ENCODE assay signal across 27 cellular contexts in the genomic region with DNA sequence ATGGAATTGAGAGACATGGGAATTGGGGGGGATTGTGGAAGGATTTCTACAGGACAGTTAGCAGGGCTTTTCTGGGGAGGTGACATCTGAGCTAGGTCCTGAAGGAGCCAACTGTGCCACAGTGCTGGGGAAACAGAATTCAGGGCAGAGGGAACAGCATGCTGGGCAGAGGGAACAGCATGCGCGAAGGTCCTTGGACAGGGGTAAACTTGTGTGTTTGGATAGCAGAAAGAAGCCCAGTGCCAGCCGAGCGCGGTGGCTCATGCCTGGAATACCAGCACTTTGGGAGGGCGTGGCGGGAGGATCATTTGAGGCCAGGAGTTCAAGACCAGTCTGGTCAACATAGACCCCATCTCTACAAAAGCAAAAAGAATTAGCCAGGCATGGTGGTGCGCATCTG.
"Had no signal": no experiment of that assay in that cellular context is flagged by ENCODE, and none has a peak within 500 bp of the region (broad histone marks: within the 10 kb centered on the region; RNA-seq: fewer than 3 reads in every experiment).

No MANE protein-coding gene starts in this region.

- H3K9me3 ChIP-seq: ascending aorta, gastroesophageal sphincter, stomach, thyroid gland, upper lobe of left lung had no signal

- H3K36me3 Mint-ChIP-seq: activated naive CD8-positive, alpha-beta T cell treated with anti-CD3 and anti-CD28 coated beads, Interleukin-2, amount 10 ng/mL, durations not matched to agents 7 days and 5 days; mesothelial cell of epicardium; stimulated activated naive B cell treated with anti-CD40 and anti-IgM and Interleukin-4, amounts not matched to agents 10 μg/mL and 1 μg/mL and 100 μg/mL, for 72 hours; WTC11 had no signal

- ATAC-seq: effector memory CD8-positive, alpha-beta T cell; gastroesophageal sphincter; left colon; stimulated activated naive B cell treated with anti-CD40 and anti-IgM and Interleukin-4, amounts not matched to agents 10 μg/mL and 1 μg/mL and 100 μg/mL, for 72 hours; WTC11 had no signal

- H3K27me3 ChIP-seq: brain microvascular endothelial cell had no signal

- DNase-seq: activated CD4-positive, alpha-beta T cell treated with anti-CD3 and anti-CD28 coated beads, Interleukin-2, amount 50 U/mL, for 1 hour; activated effector memory CD4-positive, alpha-beta T cell treated with Interleukin-2 at 50 U/mL for 16 hours; activated naive CD4-positive, alpha-beta T cell treated with anti-CD3 and anti-CD28 coated beads for 36 hours; activated naive CD8-positive, alpha-beta T cell treated with anti-CD3 and anti-CD28 coated beads, Interleukin-2, amount 10 ng/mL, durations not matched to agents 7 days and 5 days; activated T-cell treated with anti-CD3 and anti-CD28 coated beads for 4 hours; brain microvascular endothelial cell; effector memory CD8-positive, alpha-beta T cell; erythroblast; head of caudate nucleus; hippocampal formation; left colon; mammary epithelial cell; naive B cell; stimulated activated CD4-positive, alpha-beta T cell treated with anti-CD3 and anti-CD28 coated beads, Interleukin-15, amount 100 ng/mL, for 24 hours; stimulated activated CD4-positive, alpha-beta T cell treated with anti-CD3 and anti-CD28 coated beads, Interleukin-2, amount 100 ng/mL, for 24 hours; stimulated activated naive B cell treated with anti-CD40 and anti-IgM and Interleukin-4, amounts not matched to agents 10 μg/mL and 1 μg/mL and 100 μg/mL, for 72 hours; stomach; SW 1271; thyroid gland; upper lobe of left lung had no signal

- H3K36me3 ChIP-seq: ascending aorta, brain microvascular endothelial cell, gastroesophageal sphincter, stomach, thyroid gland, upper lobe of left lung had no signal

- H3K27ac Mint-ChIP-seq: activated naive CD4-positive, alpha-beta T cell treated with anti-CD3 and anti-CD28 coated beads for 36 hours; activated naive CD8-positive, alpha-beta T cell treated with anti-CD3 and anti-CD28 coated beads, Interleukin-2, amount 10 ng/mL, durations not matched to agents 7 days and 5 days; mesothelial cell of epicardium; stimulated activated naive B cell treated with anti-CD40 and anti-IgM and Interleukin-4, amounts not matched to agents 10 μg/mL and 1 μg/mL and 100 μg/mL, for 72 hours; T-helper 1 cell treated with Interleukin-12 subunit alpha and Interleukin-12 subunit beta and Interleukin-4 antibody, amounts not matched to agents 30 μg/mL and 1 μg/mL, for 36 hours; WTC11 had no signal

- H3K4me3 Mint-ChIP-seq: activated naive CD4-positive, alpha-beta T cell treated with anti-CD3 and anti-CD28 coated beads for 36 hours; activated naive CD8-positive, alpha-beta T cell treated with anti-CD3 and anti-CD28 coated beads, Interleukin-2, amount 10 ng/mL, durations not matched to agents 7 days and 5 days; effector memory CD8-positive, alpha-beta T cell; mesothelial cell of epicardium; naive B cell; stimulated activated naive B cell treated with anti-CD40 and anti-IgM and Interleukin-4, amounts not matched to agents 10 μg/mL and 1 μg/mL and 100 μg/mL, for 72 hours; T-helper 1 cell treated with Interleukin-12 subunit alpha and Interleukin-12 subunit beta and Interleukin-4 antibody, amounts not matched to agents 30 μg/mL and 1 μg/mL, for 36 hours; WTC11 had no signal

- H3K9me3 Mint-ChIP-seq: activated naive CD4-positive, alpha-beta T cell treated with anti-CD3 and anti-CD28 coated beads for 36 hours; activated naive CD8-positive, alpha-beta T cell treated with anti-CD3 and anti-CD28 coated beads, Interleukin-2, amount 10 ng/mL, durations not matched to agents 7 days and 5 days; effector memory CD8-positive, alpha-beta T cell; mesothelial cell of epicardium; naive B cell; stimulated activated naive B cell treated with anti-CD40 and anti-IgM and Interleukin-4, amounts not matched to agents 10 μg/mL and 1 μg/mL and 100 μg/mL, for 72 hours; T-helper 1 cell treated with Interleukin-12 subunit alpha and Interleukin-12 subunit beta and Interleukin-4 antibody, amounts not matched to agents 30 μg/mL and 1 μg/mL, for 36 hours; WTC11 had no signal

- FAIRE-seq: keratinocyte had no signal

- H3K27ac ChIP-seq: ascending aorta, brain microvascular endothelial cell, coronary artery, gastroesophageal sphincter, stomach, thyroid gland, upper lobe of left lung had no signal

- H3K4me3 ChIP-seq: ascending aorta, coronary artery, gastroesophageal sphincter, stomach, thyroid gland, upper lobe of left lung had no signal

- H3K4me1 ChIP-seq: ascending aorta, thyroid gland had no signal
